8 cellular contexts compared by ENCODE assay signal in the genomic region with DNA sequence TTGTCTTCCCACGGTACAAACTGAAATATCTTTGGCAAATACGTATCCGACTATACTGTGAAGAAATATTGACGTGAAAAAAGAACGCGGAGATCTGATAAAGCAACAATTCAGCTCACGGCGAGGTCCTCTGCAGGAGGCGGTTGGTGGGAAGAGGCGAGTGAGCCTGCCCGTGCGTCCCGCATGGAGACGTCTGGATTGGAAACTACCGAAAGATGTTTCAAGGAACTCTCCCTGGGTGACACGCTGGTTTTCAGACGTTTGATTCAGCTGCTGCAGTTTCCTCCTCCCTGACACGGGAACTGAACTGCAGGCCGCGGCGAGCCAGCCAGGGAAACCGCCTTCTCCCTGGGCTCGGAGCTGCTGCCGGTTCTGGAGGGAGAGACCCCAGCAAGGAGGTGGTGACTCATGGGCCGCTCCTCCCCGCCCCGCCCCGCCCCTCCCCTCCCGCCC. TPM values are rescaled to one million over a fixed set of nuclear protein-coding genes. Genes with fewer than 3 reads are reported as not detected.
DNase-seq lines count a peak whose midpoint lies in the region; ATAC-seq, FAIRE-seq and TF ChIP-seq lines count a peak whose summit lies in the region.

No MANE protein-coding gene starts in this region.

- ATAC-seq in HG02970 (IDR thresholded peaks at IDR 0.05; ENCODE audit: low FRiP score, unreplicated experiment): no peak
- ATAC-seq in HG03097 (IDR thresholded peaks at IDR 0.05; ENCODE audit: low FRiP score, unreplicated experiment): no peak

- FAIRE-seq in GM12891 (lab: Jason Lieb, UNC): no peak

- TF ChIP-seq POLR2A in GM12891 (IDR thresholded peaks at IDR 0.05; ENCODE audit: low read depth, low read length): no peak

- DNase-seq in GM12891 (ENCODE audit: insufficient read length, low spot score): peak; percentile 54
- DNase-seq in NCI-H2171 (lab: John Stamatoyannopoulos, UW): peak; percentile 67
- peak; percentile 41 for DNase-seq in activated CD4-positive, CD25-positive, alpha-beta regulatory T cell treated with anti-CD3 and anti-CD28 coated beads, Interleukin-2, amount 50 U/mL, for 72 hours
- peak; percentile 79 for DNase-seq in dedifferentiated amniotic fluid mesenchymal stem cell (ENCODE audit: extremely low spot score)
- peak; percentile 82 for DNase-seq in kidney tubule cell (ENCODE audit: low spot score)
- DNase-seq in stimulated activated CD4-positive, alpha-beta T cell treated with anti-CD3 and anti-CD28 coated beads, Interleukin-12 subunit alpha, Interleukin-12 subunit beta, amount 100 ng/mL, for 4 hours: peak; percentile 46

TF ChIP-seq in GM12891, 5 proteins besides CTCF, POLR2A, EP300 and RAD21:
- TF ChIP-seq POU2F2 (IDR thresholded peaks at IDR 0.05; ENCODE audit: low read depth, low read length): no peak
- TF ChIP-seq TAF1 (IDR thresholded peaks at IDR 0.05; ENCODE audit: low read depth, low read length): no peak
- TF ChIP-seq SPI1 (IDR thresholded peaks at IDR 0.05; ENCODE audit: low read depth, low read length): no peak
- no peak for TF ChIP-seq PAX5 (IDR thresholded peaks at IDR 0.05; ENCODE audit: insufficient read depth, low read length, severe bottlenecking)

RNA-seq across cellular contexts. Expression of a gene that starts 0.4 kb away (rescaled TPM):
- polyA plus RNA-seq in GM12891 (2012; ENCODE audit: low read depth, missing spikeins): 3.0 TPM
